In genomic region chr16:86222965-86223551, GRCh38 we compare ENCODE assay signal across 13 cellular contexts.
DNase-seq lines count a peak whose midpoint lies in the region; ATAC-seq and TF ChIP-seq lines count a peak whose summit lies in the region.
"Had no signal": no experiment of that assay in that cellular context is flagged by ENCODE, and none has a peak within 500 bp of the region (broad histone marks: within the 10 kb centered on the region; RNA-seq: fewer than 3 reads in every experiment).

No MANE protein-coding gene starts in this region.

- H3K36me3 ChIP-seq in brain microvascular endothelial cell (replicated peaks) (no peaks in the 10 kb centered on the region), left lung (no peaks in the 10 kb centered on the region)
- H3K36me3 ChIP-seq: BLaER1 had no signal

- H3K9me3 ChIP-seq in left lung = no peaks in the 10 kb centered on the region
- H3K9me3 ChIP-seq: BLaER1 had no signal

- peak; percentile 74 for DNase-seq in AG04449 (ENCODE audit: low read depth, low spot score)
- DNase-seq in HFFc6 = peak; percentile 97
- peak; percentile 39 for DNase-seq in brain microvascular endothelial cell
- no peak for DNase-seq in left lung
- DNase-seq in Kasumi-1 (lab: John Stamatoyannopoulos, UW) = no peak
- no peak for DNase-seq in activated T-cell treated with anti-CD3 and anti-CD28 coated beads, Interleukin-2, amount 50 U/mL, for 48 hours
- no peak for DNase-seq in activated effector memory CD4-positive, alpha-beta T cell treated with anti-CD3 and anti-CD28 coated beads, Interleukin-2, amount 50 U/mL, for 16 hours
- no peak for DNase-seq in NCI-H1930 (lab: John Stamatoyannopoulos, UW)
- DNase-seq: activated CD4-positive, alpha-beta T cell treated with anti-CD3 and anti-CD28 coated beads for 48 hours; occipital lobe; stimulated activated CD4-positive, alpha-beta T cell treated with anti-CD3 and anti-CD28 coated beads, Interleukin-15, amount 100 ng/mL, for 24 hours; T-cell had no signal

- H3K4me3 ChIP-seq in AG04449 (ENCODE audit: low read depth, low read length) = peak overlapping the region; percentile 45
- H3K4me3 ChIP-seq in brain microvascular endothelial cell (ENCODE audit: low read depth, low read length) = no peak overlapping the region
- no peak overlapping the region for H3K4me3 ChIP-seq in left lung
- H3K4me3 ChIP-seq: BLaER1 had no signal

- H3K27ac Mint-ChIP-seq in HFFc6 = peak overlapping the region; percentile 86
- H3K27ac Mint-ChIP-seq: T-cell had no signal

- peaks cover 2% of the 10 kb centered on the region; the same call in 1 of the 2 replicates for H3K27me3 Mint-ChIP-seq in HFFc6 (ENCODE audit: insufficient read depth)

- ATAC-seq in left lung = peak; percentile 71
- ATAC-seq: T-cell had no signal

- H3K4me3 Mint-ChIP-seq in HFFc6 = peak overlapping the region; percentile 88
- H3K4me3 Mint-ChIP-seq: T-cell had no signal

- H3K4me1 ChIP-seq in left lung = no peaks in the 10 kb centered on the region
- H3K4me1 ChIP-seq: BLaER1 had no signal

- no peaks in the 10 kb centered on the region for H3K9me3 Mint-ChIP-seq in HFFc6
- H3K9me3 Mint-ChIP-seq: T-cell had no signal

- peaks cover 17% of the 10 kb centered on the region for H3K4me1 Mint-ChIP-seq in HFFc6 (ENCODE audit: low read depth)
- H3K4me1 Mint-ChIP-seq: T-cell had no signal

- H3K27ac ChIP-seq in brain microvascular endothelial cell (no peak overlapping the region), left lung (peak overlapping the region; percentile 2 to 70)
- H3K27ac ChIP-seq: BLaER1 had no signal

- H3K36me3 Mint-ChIP-seq in HFFc6 (ENCODE audit: low read depth) = peaks cover 5% of the 10 kb centered on the region; the same call in 1 of the 2 replicates
- H3K36me3 Mint-ChIP-seq: T-cell had no signal

- in situ Hi-C loops in brain microvascular endothelial cell (cut with HindIII; ENCODE audit: low pct_ligation_motif_present, low sequenced_read_pairs) = no loop called here

- peaks cover 25% of the 10 kb centered on the region for H3K27me3 ChIP-seq in brain microvascular endothelial cell (replicated peaks)
- H3K27me3 ChIP-seq in left lung = peaks cover 0 to 7% of the 10 kb centered on the region in 2 donors
- H3K27me3 ChIP-seq: BLaER1 had no signal

- TF ChIP-seq CTCF in AG04449 (IDR thresholded peaks at IDR 0.05; ENCODE audit: insufficient read depth, low read length, missing control alignments) (no peak), HFFc6 (IDR thresholded peaks at IDR 0.05) (no peak), brain microvascular endothelial cell (IDR thresholded peaks at IDR 0.05; ENCODE audit: low read depth, low read length, missing control alignments) (no peak), left lung (IDR thresholded peaks at IDR 0.05) (no peak)

- intact Hi-C loops in left lung (cut with DNase I) = no loop called here

- POLR2A ChIA-PET in AG04449 (lab: Yijun Ruan, JAX) = interaction anchor here (0.6 to 1.0 kb wide), 2 partner anchors 30 to 1363 kb away, joined by 3 read pairs; no protein-coding TSS in a partner anchor

- CTCF ChIA-PET in AG04449 (lab: Yijun Ruan, JAX) = interaction anchor here (0.6 to 1.1 kb wide), 2 partner anchors 294 to 295 kb away, joined by 3 to 7 read pairs; no protein-coding TSS in a partner anchor

Comparison
In these comparisons a context has a peak if more than half of its experiments do, and no peak if none do; other contexts are left out.
1. DNase-seq: peak in AG04449 (single experiment), HFFc6 (single experiment) and brain microvascular endothelial cell (single experiment); none in left lung (0 of 2), Kasumi-1 (0 of 2), activated T-cell treated with anti-CD3 and anti-CD28 coated beads, Interleukin-2, amount 50 U/mL, for 48 hours (0 of 2), activated effector memory CD4-positive, alpha-beta T cell treated with anti-CD3 and anti-CD28 coated beads, Interleukin-2, amount 50 U/mL, for 16 hours (single experiment) and NCI-H1930 (0 of 2).